20 cellular contexts compared by ENCODE assay signal in genomic region chr10:107490389-107490788, GRCh38.
"Had no signal": no experiment of that assay in that cellular context is flagged by ENCODE, and none has a peak within 500 bp of the region (broad histone marks: within the 10 kb centered on the region; RNA-seq: fewer than 3 reads in every experiment).

No MANE protein-coding gene starts in this region.

- ATAC-seq: K562 had no signal

- H3K36me3 ChIP-seq: SJSA1 had no signal

- DNase-seq: Kasumi-1, MM.1S, NCI-H1092 treated with DMSO at 0.1 percent for 48 hours, NCI-H1436, NCI-H187, NCI-H2029, NCI-H2081 treated with DMSO at 0.1 percent for 48 hours, NCI-H2171, NCI-H226, NCI-H446, NCI-H510A, NCI-H526, NCI-H774, Right ventricle myocardium superior, RPMI8226, SIG-M5 had no signal

- H3K4me3 ChIP-seq: K562, SJSA1, SK-N-MC had no signal

- H3K27me3 ChIP-seq: SJSA1 had no signal

- FAIRE-seq: K562, RCC 7860 had no signal
